Comparison of ENCODE assay signal across 11 cellular contexts in the genomic region with DNA sequence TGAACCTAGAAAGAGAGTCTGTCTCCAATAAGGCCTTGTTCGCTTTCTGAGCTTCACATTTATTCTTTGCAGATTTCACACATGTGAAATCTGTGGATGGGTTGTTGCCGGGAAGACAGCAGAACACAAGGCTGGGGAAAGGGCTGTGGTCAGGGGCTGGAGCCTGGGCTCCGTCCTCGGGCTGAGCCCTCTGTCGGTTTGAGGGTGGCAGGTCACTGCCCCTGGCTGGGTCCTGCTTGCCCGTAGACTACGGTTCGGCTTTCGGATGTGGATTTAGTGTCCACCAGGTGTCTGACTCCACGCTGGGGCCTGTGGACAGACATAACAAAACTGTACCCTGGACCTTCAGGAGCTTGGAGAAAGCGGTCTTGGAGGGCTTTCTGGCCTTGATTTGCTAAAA.
A peak's percentile ranks its signal among the peaks of the same experiment; 100 is the strongest.
DNase-seq lines count a peak whose midpoint lies in the region; ATAC-seq and TF ChIP-seq lines count a peak whose summit lies in the region.
"Had no signal": no experiment of that assay in that cellular context is flagged by ENCODE, and none has a peak within 500 bp of the region (broad histone marks: within the 10 kb centered on the region; RNA-seq: fewer than 3 reads in every experiment).

No MANE protein-coding gene starts in this region.

- H3K79me2 ChIP-seq in neural progenitor cell (ENCODE audit: low read depth) (no peaks in the 10 kb centered on the region), hepatocyte (no peaks in the 10 kb centered on the region)

- H3F3A ChIP-seq in neural progenitor cell (ENCODE audit: low read depth), result peaks cover under 1% of the 10 kb centered on the region

- no peak overlapping the region for H3K4me3 ChIP-seq in coronary artery
- H3K4me3 ChIP-seq in neural progenitor cell, result no peak overlapping the region
- no peak overlapping the region for H3K4me3 ChIP-seq in hepatocyte

- no peaks in the 10 kb centered on the region for H3K36me3 Mint-ChIP-seq in neural progenitor cell
- H3K36me3 Mint-ChIP-seq: CD4-positive, alpha-beta memory T cell had no signal

- H3K27ac ChIP-seq in coronary artery, result no peak overlapping the region
- H3K27ac ChIP-seq in neural progenitor cell, result no peak overlapping the region
- no peak overlapping the region for H3K27ac ChIP-seq in hepatocyte

- H3K4me1 Mint-ChIP-seq in neural progenitor cell, result peaks cover 14% of the 10 kb centered on the region
- H3K4me1 Mint-ChIP-seq: CD4-positive, alpha-beta memory T cell had no signal

- no peak overlapping the region for H3K4me3 Mint-ChIP-seq in neural progenitor cell
- H3K4me3 Mint-ChIP-seq: CD4-positive, alpha-beta memory T cell had no signal

- H3K9me2 ChIP-seq in hepatocyte (replicated peaks; ENCODE audit: insufficient read depth), result no peaks in the 10 kb centered on the region

- WGBS in hepatocyte (ENCODE audit: low lambda C conversion rate, missing lambda C conversion rate), result 95% methylated on average over 11 of the region's 11 CpGs

- no peaks in the 10 kb centered on the region for H3K9me3 Mint-ChIP-seq in neural progenitor cell
- H3K9me3 Mint-ChIP-seq: CD4-positive, alpha-beta memory T cell had no signal

- H3K27me3 ChIP-seq in neural progenitor cell (peaks cover 8% of the 10 kb centered on the region), hepatocyte (peaks cover 8% of the 10 kb centered on the region)

- peak overlapping the region; percentile 6 for H3K27ac Mint-ChIP-seq in neural progenitor cell
- H3K27ac Mint-ChIP-seq: CD4-positive, alpha-beta memory T cell had no signal

- ATAC-seq in HG03469 (IDR thresholded peaks at IDR 0.05; ENCODE audit: unreplicated experiment), result no peak

- TF ChIP-seq CTCF in coronary artery (IDR thresholded peaks at IDR 0.05), result no peak
- no peak for TF ChIP-seq CTCF in neural progenitor cell (IDR thresholded peaks at IDR 0.05)
- no peak for TF ChIP-seq CTCF in hepatocyte (IDR thresholded peaks at IDR 0.05; ENCODE audit: poor library complexity)

- H4K20me1 ChIP-seq in neural progenitor cell (ENCODE audit: low read depth) (no peaks in the 10 kb centered on the region), hepatocyte (ENCODE audit: insufficient read depth, poor library complexity, severe bottlenecking) (no peaks in the 10 kb centered on the region)

- H2AFZ ChIP-seq in neural progenitor cell (replicated peaks), result peak overlapping the region; percentile 61
- no peak overlapping the region for H2AFZ ChIP-seq in hepatocyte

- H3K4me2 ChIP-seq in neural progenitor cell (peak overlapping the region; percentile 18), hepatocyte (no peak overlapping the region)

- H3K9ac ChIP-seq in neural progenitor cell, result no peak overlapping the region

- H3K4me1 ChIP-seq in neural progenitor cell (peaks cover 16% of the 10 kb centered on the region), hepatocyte (ENCODE audit: insufficient read depth) (no peaks in the 10 kb centered on the region)

- H3K36me3 ChIP-seq in neural progenitor cell (no peaks in the 10 kb centered on the region), hepatocyte (replicated peaks; ENCODE audit: insufficient read depth, low read depth) (no peaks in the 10 kb centered on the region)

- H3K9me3 ChIP-seq in neural progenitor cell (ENCODE audit: low read depth) (no peaks in the 10 kb centered on the region), hepatocyte (ENCODE audit: low read depth) (no peaks in the 10 kb centered on the region)

- peak; percentile 24 for DNase-seq in coronary artery (ENCODE audit: low spot score)
- peak; percentile 81 for DNase-seq in mesenteric fat pad (ENCODE audit: low spot score)
- no peak for DNase-seq in neural progenitor cell (ENCODE audit: low spot score)
- DNase-seq in hepatocyte (ENCODE audit: low spot score), result no peak
- DNase-seq in stimulated activated CD8-positive, alpha-beta memory T cell treated with anti-CD3 and anti-CD28 coated beads, Interleukin-4, amount 100 ng/mL, for 48 hours, result no peak
- DNase-seq: C1 segment of cervical spinal cord; CD4-positive, alpha-beta memory T cell; COR-L47; DMS79 treated with DMSO at 0.1 percent for 48 hours; GF-D8 had no signal

- H3K27me3 Mint-ChIP-seq in neural progenitor cell (ENCODE audit: insufficient read depth, low read depth), result peaks cover 3% of the 10 kb centered on the region

Comparison
In these comparisons a context has a peak if more than half of its experiments do, and no peak if none do; other contexts are left out.
1. DNase-seq: peak in coronary artery (single experiment) and mesenteric fat pad (single experiment); none in neural progenitor cell (single experiment), hepatocyte (single experiment) and stimulated activated CD8-positive, alpha-beta memory T cell treated with anti-CD3 and anti-CD28 coated beads, Interleukin-4, amount 100 ng/mL, for 48 hours (single experiment).